Comparison of ENCODE assay signal across 35 cellular contexts in the genomic region with DNA sequence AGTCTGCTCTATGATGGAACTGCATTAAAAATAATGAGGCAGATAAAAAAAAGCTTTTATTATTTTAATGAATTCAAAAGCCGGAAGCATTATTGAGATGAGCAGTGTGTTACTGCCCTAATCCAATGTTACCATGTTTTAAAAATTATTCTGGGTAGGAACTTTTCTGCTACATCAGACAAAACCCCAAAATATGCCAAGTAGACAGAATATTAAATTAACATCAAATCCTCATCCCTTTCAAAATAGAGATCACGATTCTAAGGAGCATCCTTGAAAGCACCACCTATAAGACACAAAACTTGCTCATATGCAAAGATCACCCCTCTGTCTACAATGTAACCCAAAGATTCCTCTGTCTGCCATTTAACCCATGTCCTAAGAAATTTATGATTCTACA.
"Had no signal": no experiment of that assay in that cellular context is flagged by ENCODE, and none has a peak within 500 bp of the region (broad histone marks: within the 10 kb centered on the region; RNA-seq: fewer than 3 reads in every experiment).

No MANE protein-coding gene starts in this region.

- H3K9me3 ChIP-seq: MG63 had no signal

- DNase-seq: Kasumi-1, MG63, MM.1S, MV-4-11, NCI-H1048, NCI-H1092, NCI-H1092 treated with DMSO at 0.1 percent for 48 hours, NCI-H1105, NCI-H1105 treated with DMSO at 0.1 percent for 48 hours, NCI-H1417, NCI-H1417 treated with DMSO at 0.1 percent for 48 hours, NCI-H1436, NCI-H1436 treated with DMSO at 0.1 percent for 48 hours, NCI-H146, NCI-H1694, NCI-H1694 treated with DMSO at 0.1 percent for 48 hours, NCI-H187, NCI-H187 treated with DMSO at 0.1 percent for 48 hours, NCI-H1930, NCI-H2029, NCI-H2029 treated with DMSO at 0.1 percent for 48 hours, NCI-H2081, NCI-H2081 treated with DMSO at 0.1 percent for 48 hours, NCI-H2107, NCI-H2171, NCI-H2171 treated with DMSO at 0.1 percent for 48 hours, NCI-H2227 treated with DMSO at 0.1 percent for 48 hours, NCI-H226, NCI-H345, NCI-H446, NCI-H446 treated with DMSO at 0.1 percent for 48 hours, NCI-H510A, NCI-H510A treated with DMSO at 0.1 percent for 48 hours, NCI-H524, NCI-H524 treated with DMSO at 0.1 percent for 48 hours had no signal

- H3K36me3 ChIP-seq: MG63 had no signal

- H3K27me3 ChIP-seq: MG63 had no signal

- H3K4me3 ChIP-seq: MG63 had no signal
